In the genomic region with DNA sequence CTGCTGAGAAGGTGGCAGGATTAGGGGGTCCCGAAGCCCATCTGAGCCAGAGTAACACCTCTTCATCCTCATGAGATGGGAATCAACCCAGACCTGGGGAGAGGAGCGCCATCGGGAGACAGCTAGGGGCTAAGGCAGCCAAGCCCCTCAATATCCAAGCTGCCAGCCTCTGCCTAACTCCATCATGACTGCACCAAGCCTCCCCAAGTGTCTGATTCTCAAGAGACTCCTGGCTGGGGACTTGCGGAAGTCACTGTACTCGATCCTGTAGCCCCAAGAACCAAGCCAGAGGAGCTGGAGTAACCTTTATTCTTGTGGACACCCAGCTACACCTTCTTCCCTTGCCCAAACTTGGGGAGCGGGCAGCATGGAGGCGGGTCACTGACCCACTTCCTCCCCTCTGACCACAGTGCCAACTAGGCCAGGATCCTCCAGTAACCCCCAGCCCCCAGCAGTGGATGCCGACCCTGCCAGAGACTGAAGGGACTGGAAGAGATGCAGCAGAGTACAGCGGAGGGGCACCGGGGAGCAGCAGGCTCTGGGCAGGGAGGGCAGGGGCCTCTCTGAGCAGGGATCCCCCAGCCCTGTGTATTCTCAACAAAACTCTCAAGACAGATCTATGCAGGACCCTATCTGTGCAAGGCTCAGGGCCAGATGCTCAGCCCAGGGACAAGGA, we compare ENCODE assay signal across 9 cellular contexts. TPM values are rescaled to one million over a fixed set of nuclear protein-coding genes. Genes with fewer than 3 reads are reported as not detected.
DNase-seq lines count a peak whose midpoint lies in the region; TF ChIP-seq lines count a peak whose summit lies in the region.
"Had no signal": no experiment of that assay in that cellular context is flagged by ENCODE, and none has a peak within 500 bp of the region (broad histone marks: within the 10 kb centered on the region; RNA-seq: fewer than 3 reads in every experiment).

No MANE protein-coding gene starts in this region.

- H3K9ac ChIP-seq in rectal smooth muscle tissue (ENCODE audit: low read length): no peak overlapping the region

- WGBS in esophagus squamous epithelium, 2 donors: 40 to 68% methylated on average over 1 to 5 of the region's 10 CpGs

- peaks cover 9% of the 10 kb centered on the region for H3K36me3 ChIP-seq in OCI-LY7 (ENCODE audit: insufficient read depth, low read length)
- H3K36me3 ChIP-seq in esophagus squamous epithelium: peaks cover 0 to 32% (median 4%) of the 10 kb centered on the region in 3 donors
- H3K36me3 ChIP-seq in rectal smooth muscle tissue (ENCODE audit: control insufficient read depth, insufficient read depth, low read length): peaks cover 3% of the 10 kb centered on the region

- peak overlapping the region; percentile 47 for H3K27ac ChIP-seq in C4-2B
- no peak overlapping the region for H3K27ac ChIP-seq in OCI-LY7 (ENCODE audit: low read depth, low read length, poor library complexity, severe bottlenecking)
- H3K27ac ChIP-seq in esophagus squamous epithelium: peak overlapping the region; percentile 82 to 93 (median 88)
- peak overlapping the region; percentile 72 for H3K27ac ChIP-seq in rectal smooth muscle tissue (ENCODE audit: low read depth, low read length)

- peaks cover 41% of the 10 kb centered on the region for H3K4me1 ChIP-seq in OCI-LY7 (ENCODE audit: insufficient read depth, low read length, poor library complexity, severe bottlenecking)
- peaks cover 65 to 100% (median 80%) of the 10 kb centered on the region in 3 donors for H3K4me1 ChIP-seq in esophagus squamous epithelium
- peaks cover 47% of the 10 kb centered on the region for H3K4me1 ChIP-seq in rectal smooth muscle tissue (ENCODE audit: control insufficient read depth, insufficient read depth, low read length)

- TF ChIP-seq POLR2A in esophagus squamous epithelium (IDR thresholded peaks at IDR 0.05): no peak

- no peaks in the 10 kb centered on the region for H3K9me3 ChIP-seq in OCI-LY7 (ENCODE audit: low read length)
- no peaks in the 10 kb centered on the region for H3K9me3 ChIP-seq in esophagus squamous epithelium

- no peaks in the 10 kb centered on the region for H4K20me1 ChIP-seq in OCI-LY7 (ENCODE audit: insufficient read depth, low read length)

- TF ChIP-seq CTCF in C4-2B (conservative IDR thresholded peaks at IDR 0.05) (no peak), OCI-LY7 (conservative IDR thresholded peaks at IDR 0.05; ENCODE audit: low read length) (no peak), esophagus squamous epithelium (IDR thresholded peaks at IDR 0.05) (no peak)

- H3K4me2 ChIP-seq in OCI-LY7 (ENCODE audit: low read length): peak overlapping the region; percentile 81

- no TSS peak for BruUV-seq in OCI-LY7 (replicated peaks; lab: Mats Ljungman, UMichigan)

- no peak overlapping the region for H2AFZ ChIP-seq in OCI-LY7 (ENCODE audit: low read length)

- intact Hi-C loops in OCI-LY7 (cut with micrococcal nuclease; ENCODE audit: unreplicated experiment) (no loop called here), esophagus squamous epithelium (cut with DNase I) (no loop called here)

- DNase-seq in OCI-LY7 (ENCODE audit: low spot score) (no peak), esophagus squamous epithelium (lab: John Stamatoyannopoulos, UW) (no peak), NCI-H2171 (lab: John Stamatoyannopoulos, UW) (no peak), NCI-H748 treated with DMSO at 0.1 percent for 48 hours (lab: John Stamatoyannopoulos, UW) (no peak), HUDEP-2 (lab: John Stamatoyannopoulos, UW; ENCODE audit: unreplicated experiment in 76 of 76) (no peak), DMS 273 (lab: John Stamatoyannopoulos, UW; ENCODE audit: unreplicated experiment) (no peak)
- DNase-seq: activated CD4-positive, alpha-beta T cell treated with anti-CD3 and anti-CD28 coated beads, Interleukin-2, amount 50 U/mL, for 48 hours had no signal

- POLR2A ChIA-PET in OCI-LY7 (lab: Charles Lee): no interaction called here

- CTCF ChIA-PET in OCI-LY7 (lab: Charles Lee; ENCODE audit: unreplicated experiment): no interaction called here

- H3K4me3 ChIP-seq in OCI-LY7 (ENCODE audit: low read depth, low read length, poor library complexity, severe bottlenecking) (no peak overlapping the region), esophagus squamous epithelium (peak overlapping the region; percentile 28 to 61 (median 44)), rectal smooth muscle tissue (ENCODE audit: low read length) (peak overlapping the region; percentile 55)

- H3K9me2 ChIP-seq in OCI-LY7 (ENCODE audit: insufficient read depth, low read length): no peaks in the 10 kb centered on the region

- H3K27me3 ChIP-seq in esophagus squamous epithelium: no peaks in the 10 kb centered on the region
- no peaks in the 10 kb centered on the region for H3K27me3 ChIP-seq in rectal smooth muscle tissue (ENCODE audit: control insufficient read depth, insufficient read depth, low read length)

- no peaks in the 10 kb centered on the region for H3K79me2 ChIP-seq in OCI-LY7 (ENCODE audit: insufficient read depth, low read depth, low read length)

RNA-seq across cellular contexts. Expression of a gene that starts 13.3 kb away (rescaled TPM):
- total RNA-seq in OCI-LY7 (2014; rRNA removed; shearing (Covaris generic)): 26.4 and 41.5 TPM in 2 replicates
- total RNA-seq in OCI-LY7 (2022) (31.4 and 36.3 TPM in 2 replicates), esophagus squamous epithelium (100 to 1,000 TPM in 1 of 4 donors, 10 to 100 TPM in 3; 31.1 to 135 (median 68.0) TPM)

RNA-seq across cellular contexts. Expression of a gene that starts 31.6 kb away (rescaled TPM):
- total RNA-seq in OCI-LY7 (2014; rRNA removed; shearing (Covaris generic)): 10.9 and 13.3 TPM in 2 replicates
- total RNA-seq in OCI-LY7 (2022) (24.7 and 27.3 TPM in 2 replicates), esophagus squamous epithelium (1 to 10 TPM; 1.9 to 4.7 (median 4.0) TPM)

RNA-seq across cellular contexts. Expression of a gene that starts 39.6 kb away (rescaled TPM):
- total RNA-seq in OCI-LY7 (2014; rRNA removed; shearing (Covaris generic)): 10.7 and 20.6 TPM in 2 replicates
- total RNA-seq in OCI-LY7 (2022) (41.4 and 46.1 TPM in 2 replicates), esophagus squamous epithelium (10 to 100 TPM; 10.3 to 23.3 (median 17.2) TPM)

RNA-seq across cellular contexts. Expression of a gene that starts 43.7 kb away (rescaled TPM):
- 26.6 and 35.4 TPM in 2 replicates for total RNA-seq in OCI-LY7 (2014; rRNA removed; shearing (Covaris generic))
- total RNA-seq in OCI-LY7 (2022): 67.9 and 68.0 TPM in 2 replicates
- 10 to 100 TPM; 27.3 to 44.3 (median 36.9) TPM for total RNA-seq in esophagus squamous epithelium
